9 cellular contexts compared by ENCODE assay signal in genomic region chr1:65170511-65171142, GRCh38. TPM values are rescaled to one million over a fixed set of nuclear protein-coding genes. Genes with fewer than 3 reads are reported as not detected.
DNase-seq lines count a peak whose midpoint lies in the region; ATAC-seq and TF ChIP-seq lines count a peak whose summit lies in the region.
"Had no signal": no experiment of that assay in that cellular context is flagged by ENCODE, and none has a peak within 500 bp of the region (broad histone marks: within the 10 kb centered on the region; RNA-seq: fewer than 3 reads in every experiment).

No MANE protein-coding gene starts in this region.

- peak; percentile 77 to 80 for DNase-seq in Kasumi-1 (lab: John Stamatoyannopoulos, UW)
- peak; percentile 52 for DNase-seq in astrocyte of the cerebellum (ENCODE audit: low read depth)
- peak; percentile 73 for DNase-seq in iris pigment epithelial cell (ENCODE audit: low read depth)
- DNase-seq in testis = peak; percentile 32
- DNase-seq in A673 (ENCODE audit: low spot score) = no peak
- no peak for DNase-seq in midbrain (lab: John Stamatoyannopoulos, UW)
- DNase-seq: activated CD4-positive, alpha-beta T cell treated with anti-CD3 and anti-CD28 coated beads, Interleukin-2, amount 50 U/mL, for 4 hours had no signal

- H3K27me3 ChIP-seq in testis = no peaks in the 10 kb centered on the region
- no peaks in the 10 kb centered on the region for H3K27me3 ChIP-seq in A673 (replicated peaks; ENCODE audit: insufficient read depth, low read depth, low read length, poor library complexity)

- no peaks in the 10 kb centered on the region for H3K36me3 ChIP-seq in testis (ENCODE audit: low read depth, missing control alignments)
- H3K36me3 ChIP-seq in A673 (ENCODE audit: insufficient read depth, low read length, poor library complexity, severe bottlenecking) = no peaks in the 10 kb centered on the region

- no TSS peak for BruUV-seq in A673 (replicated peaks; lab: Mats Ljungman, UMichigan)

- H3K27ac ChIP-seq in testis = no peak overlapping the region
- H3K27ac ChIP-seq in A673 (ENCODE audit: low read depth, low read length, poor library complexity, severe bottlenecking) = no peak overlapping the region

- WGBS in testis, 2 donors = 63 to 71% methylated on average over 10 of the region's 10 CpGs

- H3K4me3 ChIP-seq in astrocyte of the cerebellum (ENCODE audit: low read depth, low read length) (no peak overlapping the region), testis (no peak overlapping the region), A673 (ENCODE audit: low read depth, low read length, poor library complexity, severe bottlenecking) (no peak overlapping the region)

- no peak for TF ChIP-seq CTCF in astrocyte of the cerebellum (IDR thresholded peaks at IDR 0.05; ENCODE audit: low read depth, low read length, missing control alignments)
- no peak for TF ChIP-seq CTCF in testis (IDR thresholded peaks at IDR 0.05)
- no peak for TF ChIP-seq CTCF in A673 (conservative IDR thresholded peaks at IDR 0.05; ENCODE audit: low read depth, low read length)

- in situ Hi-C loops in astrocyte of the cerebellum (cut with HindIII; ENCODE audit: low sequenced_read_pairs) = no loop called here

- intact Hi-C loops in testis (cut with DNase I; ENCODE audit: low total_unique reads) = no loop called here
- intact Hi-C loops in A673 (cut with micrococcal nuclease; ENCODE audit: unreplicated experiment) = no loop called here

- CTCF ChIA-PET in A673 (lab: Charles Lee) = interaction anchor here (0.6 to 0.7 kb wide), 2 partner anchors 134 to 347 kb away, joined by 4 to 10 read pairs; no protein-coding TSS in a partner anchor

- POLR2A ChIA-PET in A673 (lab: Charles Lee; ENCODE audit: low non-redundant PET) = interaction anchor here (0.6 kb wide), 1 partner anchor 347 kb away, joined by 15 read pairs; no protein-coding TSS in a partner anchor

- ATAC-seq in HG03469 (IDR thresholded peaks at IDR 0.05; ENCODE audit: unreplicated experiment) (no peak), GM21576 (IDR thresholded peaks at IDR 0.05; ENCODE audit: unreplicated experiment) (no peak)

- H3K4me1 ChIP-seq in testis = peaks cover 13% of the 10 kb centered on the region
- H3K4me1 ChIP-seq in A673 (ENCODE audit: insufficient read depth, low read length, poor library complexity, severe bottlenecking) = peaks cover 3% of the 10 kb centered on the region

- no peak for TF ChIP-seq POLR2A in testis (IDR thresholded peaks at IDR 0.05)

- H3K9me3 ChIP-seq in testis = no peaks in the 10 kb centered on the region
- no peaks in the 10 kb centered on the region for H3K9me3 ChIP-seq in A673 (ENCODE audit: low read depth, low read length, poor library complexity, severe bottlenecking)

RNA-seq across cellular contexts. Expression of gene AK4, which starts 22.6 kb away (rescaled TPM):
- total RNA-seq in testis (10 to 100 TPM; 40.1 to 42.0 TPM), A673 (2021) (5.5 and 11.1 TPM in 2 replicates)
- 29.0 TPM for polyA plus RNA-seq in testis (ENCODE audit: insufficient read depth, low read depth, low replicate concordance)

Comparison
In these comparisons a context has a peak if more than half of its experiments do, and no peak if none do; other contexts are left out.
1. DNase-seq: peak in Kasumi-1 (2 of 2), astrocyte of the cerebellum (single experiment), iris pigment epithelial cell (single experiment) and testis (single experiment); none in A673 (single experiment) and midbrain (single experiment).